1 cellular context compared by ENCODE assay signal in the genomic region with DNA sequence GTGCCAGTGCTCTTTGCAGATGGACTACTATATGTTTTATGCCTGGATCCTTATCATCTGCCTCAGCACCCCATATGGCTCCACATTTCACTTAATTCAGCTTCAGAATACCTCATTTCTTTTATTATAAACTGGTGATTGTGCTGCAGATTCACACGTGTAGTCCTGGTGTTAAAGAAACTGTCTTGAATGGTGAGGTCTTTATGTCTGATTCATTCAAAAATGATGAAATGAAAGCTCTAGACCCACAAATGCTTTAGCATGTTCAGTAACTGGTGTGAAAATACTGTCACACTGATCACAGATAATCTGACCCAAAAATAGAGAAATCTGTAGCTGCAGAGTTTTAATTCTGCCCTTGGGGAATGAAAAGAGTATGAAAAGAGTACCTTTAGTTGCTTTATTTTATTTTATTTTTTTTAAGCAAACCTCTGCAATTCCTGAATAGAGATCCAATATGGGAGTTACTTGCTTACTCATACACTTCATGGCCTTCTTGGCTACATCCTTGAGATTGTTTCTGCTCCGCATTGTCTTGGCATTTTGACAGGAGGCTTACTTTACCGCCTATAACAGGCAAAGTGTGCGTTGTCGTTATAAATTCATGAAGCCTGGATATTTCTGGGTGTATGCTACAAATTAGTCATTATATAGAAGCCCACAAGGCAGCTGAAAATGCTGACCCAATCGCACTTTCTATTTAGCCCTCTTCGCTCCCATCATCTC.
TF ChIP-seq lines count a peak whose summit lies in the region.

No MANE protein-coding gene starts in this region.

TF ChIP-seq in endothelial cell of umbilical vein, 7 proteins besides CTCF, POLR2A, EP300 and RAD21:
- TF ChIP-seq GATA2 (IDR thresholded peaks at IDR 0.05; ENCODE audit: insufficient read depth, insufficient read length, low read depth, low read length) (no peak), POLR2AphosphoS5 (IDR thresholded peaks at IDR 0.05; ENCODE audit: insufficient read depth, low read depth, low read length) (no peak), FOS (IDR thresholded peaks at IDR 0.05; ENCODE audit: borderline replicate concordance, insufficient read depth, low read length) (no peak), JUN (IDR thresholded peaks at IDR 0.05; ENCODE audit: borderline replicate concordance, insufficient read depth, insufficient read length, low read depth) (no peak), EZH2 (IDR thresholded peaks at IDR 0.05; ENCODE audit: borderline replicate concordance, low read depth, low read length, severe bottlenecking) (no peak), MYC (IDR thresholded peaks at IDR 0.05; ENCODE audit: low read depth, low read length) (no peak)
- TF ChIP-seq, protein P1, sequence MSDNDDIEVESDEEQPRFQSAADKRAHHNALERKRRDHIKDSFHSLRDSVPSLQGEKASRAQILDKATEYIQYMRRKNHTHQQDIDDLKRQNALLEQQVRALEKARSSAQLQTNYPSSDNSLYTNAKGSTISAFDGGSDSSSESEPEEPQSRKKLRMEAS (IDR thresholded peaks at IDR 0.05; ENCODE audit: insufficient read depth, insufficient read length) = no peak
